9 cellular contexts compared by ENCODE assay signal in the genomic region with DNA sequence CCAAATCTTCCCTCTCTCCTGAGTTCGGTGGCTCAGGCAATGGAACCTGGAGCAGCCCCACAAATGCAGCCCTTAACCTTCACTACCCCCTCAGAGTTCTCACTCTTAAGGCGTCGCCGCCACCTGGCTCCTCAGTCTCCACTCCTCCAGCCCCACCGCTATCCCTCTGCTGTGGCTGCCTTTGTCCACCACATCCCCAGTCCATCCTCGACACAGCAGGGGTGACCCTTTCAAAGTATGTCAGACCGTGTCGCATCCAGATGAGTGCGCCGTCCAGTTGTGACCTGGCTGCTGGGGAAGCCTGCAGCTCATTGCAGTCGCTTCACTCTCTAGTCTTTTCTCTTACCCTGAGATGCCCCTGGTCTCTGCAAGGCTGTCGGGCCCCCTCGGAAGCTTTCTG. TPM values are rescaled to one million over a fixed set of nuclear protein-coding genes. Genes with fewer than 3 reads are reported as not detected.
DNase-seq lines count a peak whose midpoint lies in the region; ATAC-seq and TF ChIP-seq lines count a peak whose summit lies in the region.
"Had no signal": no experiment of that assay in that cellular context is flagged by ENCODE, and none has a peak within 500 bp of the region (broad histone marks: within the 10 kb centered on the region; RNA-seq: fewer than 3 reads in every experiment).

No MANE protein-coding gene starts in this region.

- H3K9me3 Mint-ChIP-seq in mesothelial cell of epicardium = no peaks in the 10 kb centered on the region

- no peak overlapping the region for H2AFZ ChIP-seq in HCT116 (ENCODE audit: low read depth, low read length, poor library complexity, severe bottlenecking)

- H3K27me3 ChIP-seq in HCT116 (ENCODE audit: insufficient read depth, low read length) = no peaks in the 10 kb centered on the region

- H3K4me1 ChIP-seq in HCT116 (ENCODE audit: control insufficient read depth in 1 of 2, insufficient read depth in 2 of 2, low read length in 2 of 2) = peaks cover 19 to 28% of the 10 kb centered on the region in 2 experiments

- no peaks in the 10 kb centered on the region for H3K27me3 Mint-ChIP-seq in mesothelial cell of epicardium (ENCODE audit: low read depth)

- TF ChIP-seq RAD21 in HCT116 (IDR thresholded peaks at IDR 0.05; ENCODE audit: low read depth) = no peak

- peak overlapping the region; percentile 96 for H3K9ac ChIP-seq in HCT116 (ENCODE audit: low read length)

- TF ChIP-seq CTCF in 22Rv1 (IDR thresholded peaks at IDR 0.05) (no peak), HCT116 (IDR thresholded peaks at IDR 0.05 in 2 of 3, conservative IDR thresholded peaks at IDR 0.05 in 1 of 3; ENCODE audit: borderline replicate concordance in 1 of 3, insufficient read depth in 1 of 3, low read depth in 2 of 3, low read length in 2 of 3) (no peak), astrocyte of the cerebellum (IDR thresholded peaks at IDR 0.05; ENCODE audit: low read depth, low read length, missing control alignments) (no peak), mesothelial cell of epicardium (IDR thresholded peaks at IDR 0.05; ENCODE audit: unreplicated experiment) (no peak)

- ATAC-seq in HCT116 (no peak), GM18861 (IDR thresholded peaks at IDR 0.05; ENCODE audit: unreplicated experiment) (no peak), HG02938 (IDR thresholded peaks at IDR 0.05; ENCODE audit: unreplicated experiment) (no peak)

- peaks cover 61% of the 10 kb centered on the region for H3K4me1 Mint-ChIP-seq in mesothelial cell of epicardium

- POLR2A ChIA-PET in HCT116 (lab: Charles Lee) = no interaction called here

- peak overlapping the region; percentile 96 for H3K4me3 ChIP-seq in HCT116 (replicated peaks in 1 of 2; ENCODE audit: low read depth in 1 of 2, low read length in 2 of 2)
- peak overlapping the region; percentile 91 for H3K4me3 ChIP-seq in astrocyte of the cerebellum (ENCODE audit: low read depth, low read length)

- peaks cover 5 to 6% of the 10 kb centered on the region in 2 experiments; a peak in 2 of 4 replicates for H3K36me3 ChIP-seq in HCT116 (ENCODE audit: control insufficient read depth in 1 of 2, insufficient read depth in 2 of 2, low read length in 2 of 2)

- no peaks in the 10 kb centered on the region for H3K9me2 ChIP-seq in HCT116 (ENCODE audit: insufficient read depth)

- H3K27ac ChIP-seq in 22Rv1 (peak overlapping the region; percentile 90), HCT116 (ENCODE audit: low read depth, low read length) (peak overlapping the region; percentile 98; the same call in 1 of the 2 replicates)

- no peak for TF ChIP-seq POLR2A in HCT116 (IDR thresholded peaks at IDR 0.05; ENCODE audit: borderline replicate concordance, extremely low read depth, insufficient read depth, insufficient read length)

- TSS peak; percentile 61 for BruUV-seq in HCT116 (replicated peaks; lab: Mats Ljungman, UMichigan)

- CTCF ChIA-PET in HCT116 (lab: Charles Lee) = no interaction called here

- peak overlapping the region; percentile 93 for H3K27ac Mint-ChIP-seq in mesothelial cell of epicardium

- H3K79me2 ChIP-seq in HCT116 (ENCODE audit: insufficient read depth, low read length) = peaks cover 87% of the 10 kb centered on the region

- intact Hi-C loops in HCT116 (cut with micrococcal nuclease) = loop anchor here (5.0 kb wide), 1 partner anchor 63 kb away; no protein-coding TSS in a partner anchor

- H3K36me3 Mint-ChIP-seq in mesothelial cell of epicardium = peaks cover 7% of the 10 kb centered on the region

- in situ Hi-C loops in astrocyte of the cerebellum (cut with HindIII; ENCODE audit: low sequenced_read_pairs) (loop anchor here (5.0 to 10.0 kb wide), 2 partner anchors 65 to 92 kb away; a partner anchor contains a TSS), ACHN (cut with HindIII; ENCODE audit: low pct_ligation_motif_present, low pct_unique_long_range_greater_than_20kb, low sequenced_read_pairs) (no loop called here)

- no peaks in the 10 kb centered on the region for H4K20me1 ChIP-seq in HCT116 (ENCODE audit: insufficient read depth)

- DNase-seq in HCT116 (ENCODE audit: low read depth, low spot score) (no peak), astrocyte of the cerebellum (ENCODE audit: low read depth) (no peak), mesothelial cell of epicardium (ENCODE audit: low spot score in 2 of 2, unreplicated experiment in 2 of 2) (no peak), D341Med (ENCODE audit: low spot score) (no peak), ACHN (no peak)

- no peaks in the 10 kb centered on the region for H3K9me3 ChIP-seq in HCT116 (ENCODE audit: control insufficient read depth in 1 of 2, insufficient read depth in 1 of 2, low read depth in 1 of 2, low read length in 2 of 2)

- H3K4me2 ChIP-seq in HCT116 (ENCODE audit: low read length) = peak overlapping the region; percentile 87

- peak overlapping the region; percentile 97 for H3K4me3 Mint-ChIP-seq in mesothelial cell of epicardium

- RAD21 ChIA-PET in HCT116 (lab: Charles Lee; ENCODE audit: low non-redundant PET in 1 of 2, low total read pairs in 2 of 2, uncharacterized antibody in 2 of 2, unreplicated experiment in 2 of 2) = interaction anchor here in 1 of 2 experiments (1.3 kb wide), 1 partner anchor 55 kb away, joined by 4 read pairs; no protein-coding TSS in a partner anchor

TF ChIP-seq in HCT116, 20 proteins besides CTCF, POLR2A, EP300 and RAD21:
- TF ChIP-seq, protein P1, sequence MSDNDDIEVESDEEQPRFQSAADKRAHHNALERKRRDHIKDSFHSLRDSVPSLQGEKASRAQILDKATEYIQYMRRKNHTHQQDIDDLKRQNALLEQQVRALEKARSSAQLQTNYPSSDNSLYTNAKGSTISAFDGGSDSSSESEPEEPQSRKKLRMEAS (IDR thresholded peaks at IDR 0.05) = no peak
- TF ChIP-seq, protein P2, sequence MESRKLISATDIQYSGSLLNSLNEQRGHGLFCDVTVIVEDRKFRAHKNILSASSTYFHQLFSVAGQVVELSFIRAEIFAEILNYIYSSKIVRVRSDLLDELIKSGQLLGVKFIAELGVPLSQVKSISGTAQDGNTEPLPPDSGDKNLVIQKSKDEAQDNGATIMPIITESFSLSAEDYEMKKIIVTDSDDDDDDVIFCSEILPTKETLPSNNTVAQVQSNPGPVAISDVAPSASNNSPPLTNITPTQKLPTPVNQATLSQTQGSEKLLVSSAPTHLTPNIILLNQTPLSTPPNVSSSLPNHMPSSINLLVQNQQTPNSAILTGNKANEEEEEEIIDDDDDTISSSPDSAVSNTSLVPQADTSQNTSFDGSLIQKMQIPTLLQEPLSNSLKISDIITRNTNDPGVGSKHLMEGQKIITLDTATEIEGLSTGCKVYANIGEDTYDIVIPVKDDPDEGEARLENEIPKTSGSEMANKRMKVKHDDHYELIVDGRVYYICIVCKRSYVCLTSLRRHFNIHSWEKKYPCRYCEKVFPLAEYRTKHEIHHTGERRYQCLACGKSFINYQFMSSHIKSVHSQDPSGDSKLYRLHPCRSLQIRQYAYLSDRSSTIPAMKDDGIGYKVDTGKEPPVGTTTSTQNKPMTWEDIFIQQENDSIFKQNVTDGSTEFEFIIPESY (IDR thresholded peaks at IDR 0.05; ENCODE audit: extremely low read depth, insufficient replicate concordance, low read length) = no peak
- TF ChIP-seq YY1 (IDR thresholded peaks at IDR 0.05; ENCODE audit: extremely low read depth, insufficient replicate concordance, low read depth, low read length) (no peak), ELF1 (IDR thresholded peaks at IDR 0.05; ENCODE audit: borderline replicate concordance, low read depth) (no peak), FOSL1 (IDR thresholded peaks at IDR 0.05; ENCODE audit: low read depth) (no peak), CEBPB (IDR thresholded peaks at IDR 0.05; ENCODE audit: low read depth) (no peak), JUND (IDR thresholded peaks at IDR 0.05) (no peak), SIN3A (IDR thresholded peaks at IDR 0.05; ENCODE audit: low read depth) (no peak), ZFX (IDR thresholded peaks at IDR 0.05) (no peak), EZH2 (IDR thresholded peaks at IDR 0.05) (no peak), POLR2AphosphoS5 (IDR thresholded peaks at IDR 0.05; ENCODE audit: low read depth, low read length) (no peak), CBX3 (IDR thresholded peaks at IDR 0.05; ENCODE audit: low read depth) (no peak), EZH2phosphoT487 (IDR thresholded peaks at IDR 0.05; ENCODE audit: borderline replicate concordance) (no peak)
- TF ChIP-seq, protein P3, sequence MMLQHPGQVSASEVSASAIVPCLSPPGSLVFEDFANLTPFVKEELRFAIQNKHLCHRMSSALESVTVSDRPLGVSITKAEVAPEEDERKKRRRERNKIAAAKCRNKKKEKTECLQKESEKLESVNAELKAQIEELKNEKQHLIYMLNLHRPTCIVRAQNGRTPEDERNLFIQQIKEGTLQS (IDR thresholded peaks at IDR 0.05) = no peak

RNA-seq across cellular contexts. Expression of a gene that starts 1.0 kb away (rescaled TPM):
- 83.1 TPM for total RNA-seq in HCT116 (2021; ENCODE audit: unreplicated experiment)
- polyA plus RNA-seq in HCT116 (2012) = 45.3 and 58.9 TPM in 2 replicates
- 189 to 202 TPM (median 196 TPM) in 3 replicates for total RNA-seq in mesothelial cell of epicardium

RNA-seq across cellular contexts. Expression of a gene that starts 1.1 kb away (rescaled TPM):
- total RNA-seq in HCT116 (2021; ENCODE audit: unreplicated experiment) (190 TPM), mesothelial cell of epicardium (141 to 149 TPM (median 142 TPM) in 3 replicates)
- polyA plus RNA-seq in HCT116 (2012) = 291 and 326 TPM in 2 replicates

RNA-seq across cellular contexts. Expression of a gene that starts 21.6 kb away (rescaled TPM):
- not detected for total RNA-seq in HCT116 (2021; ENCODE audit: unreplicated experiment)
- polyA plus RNA-seq in HCT116 (2012) = 0.05 and 0.09 TPM in 2 replicates
- total RNA-seq in mesothelial cell of epicardium = 0.59 to 0.60 TPM (median 0.60 TPM) in 3 replicates

RNA-seq across cellular contexts. Expression of a gene that starts 30.5 kb away (rescaled TPM):
- total RNA-seq in HCT116 (2021; ENCODE audit: unreplicated experiment) (not detected), mesothelial cell of epicardium (0.84 to 1.4 TPM (median 1.2 TPM) in 3 replicates)
- polyA plus RNA-seq in HCT116 (2012) = 0.30 and 0.87 TPM in 2 replicates
- total RNA-seq: T-helper 1 cell treated with Interleukin-12 subunit alpha and Interleukin-12 subunit beta and Interleukin-4 antibody, amounts not matched to agents 30 ng/mL and 1 ng/mL, for 36 hours had no signal

RNA-seq across cellular contexts. Expression of a gene that starts 47.6 kb away (rescaled TPM):
- not detected for total RNA-seq in HCT116 (2021; ENCODE audit: unreplicated experiment)
- polyA plus RNA-seq in HCT116 (2012) = 0.11 and 0.13 TPM in 2 replicates
- total RNA-seq in mesothelial cell of epicardium = 0.11 TPM in 1 of 3 replicates, not detected in the others
